ENCODE assay signal across 22 cellular contexts in the genomic region with DNA sequence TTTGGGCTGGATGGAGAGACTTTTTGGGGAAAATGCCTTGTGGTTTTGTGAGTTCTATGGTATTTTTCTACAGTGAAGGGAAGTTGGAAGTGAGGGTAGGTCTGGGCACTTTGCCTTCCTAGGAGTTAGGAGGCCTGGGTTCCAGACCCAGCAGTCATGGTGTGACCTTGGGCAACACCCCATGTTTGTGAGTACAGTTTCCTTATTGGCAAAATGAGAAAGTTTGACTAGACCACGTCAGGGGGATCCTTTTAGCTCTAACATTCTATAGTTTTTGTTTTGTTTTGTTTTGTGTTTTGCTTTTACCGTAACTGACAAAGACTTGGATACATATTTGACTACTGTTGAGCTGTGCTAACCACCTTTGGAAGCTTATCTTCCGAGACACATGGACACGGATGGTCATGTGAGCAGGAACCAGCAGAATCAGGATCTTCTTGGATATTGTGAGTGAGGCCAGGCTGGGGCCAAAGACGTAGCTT.
"Had no signal": no experiment of that assay in that cellular context is flagged by ENCODE, and none has a peak within 500 bp of the region (broad histone marks: within the 10 kb centered on the region; RNA-seq: fewer than 3 reads in every experiment).

No MANE protein-coding gene starts in this region.

- H3K4me3 Mint-ChIP-seq: activated CD4-positive, alpha-beta memory T cell treated with anti-CD3 and anti-CD28 coated beads for 36 hours; activated CD4-positive, alpha-beta T cell treated with anti-CD3 and anti-CD28 coated beads, Interleukin-2, amount 10 ng/mL, durations not matched to agents 7 days and 5 days; activated naive CD8-positive, alpha-beta T cell; activated T-cell treated with anti-CD3 and anti-CD28 coated beads, Interleukin-2, amount 50 U/mL, for 4 hours; T-helper 17 cell had no signal

- H3K27ac Mint-ChIP-seq: activated CD4-positive, alpha-beta memory T cell treated with anti-CD3 and anti-CD28 coated beads for 36 hours; activated CD4-positive, alpha-beta T cell treated with anti-CD3 and anti-CD28 coated beads, Interleukin-2, amount 10 ng/mL, durations not matched to agents 7 days and 5 days; activated naive CD8-positive, alpha-beta T cell; T-helper 17 cell had no signal

- H3K4me3 ChIP-seq: PC-9 had no signal

- H3K4me2 ChIP-seq: KMS-11, PC-9 had no signal

- H3K36me3 Mint-ChIP-seq: activated CD4-positive, alpha-beta memory T cell treated with anti-CD3 and anti-CD28 coated beads for 36 hours; activated naive CD8-positive, alpha-beta T cell had no signal

- H3K27me3 Mint-ChIP-seq: activated CD4-positive, alpha-beta T cell treated with anti-CD3 and anti-CD28 coated beads, Interleukin-2, amount 10 ng/mL, durations not matched to agents 7 days and 5 days had no signal

- H3K4me1 Mint-ChIP-seq: activated CD4-positive, alpha-beta T cell treated with anti-CD3 and anti-CD28 coated beads, Interleukin-2, amount 10 ng/mL, durations not matched to agents 7 days and 5 days; T-helper 17 cell had no signal

- H3K9me3 Mint-ChIP-seq: activated CD4-positive, alpha-beta memory T cell treated with anti-CD3 and anti-CD28 coated beads for 36 hours; activated CD4-positive, alpha-beta T cell treated with anti-CD3 and anti-CD28 coated beads, Interleukin-2, amount 10 ng/mL, durations not matched to agents 7 days and 5 days; activated T-cell treated with anti-CD3 and anti-CD28 coated beads, Interleukin-2, amount 50 U/mL, for 4 hours had no signal

- DNase-seq: activated CD4-positive, alpha-beta memory T cell treated with anti-CD3 and anti-CD28 coated beads for 36 hours; activated CD4-positive, alpha-beta T cell treated with anti-CD3 and anti-CD28 coated beads, Interleukin-2, amount 10 ng/mL, durations not matched to agents 7 days and 5 days; activated CD4-positive, CD25-positive, alpha-beta regulatory T cell; activated CD8-positive, alpha-beta memory T cell treated with anti-CD3 and anti-CD28 coated beads for 24 hours; activated effector memory CD4-positive, alpha-beta T cell treated with anti-CD3 and anti-CD28 coated beads, Interleukin-2, amount 50 U/mL, for 16 hours; activated naive CD4-positive, alpha-beta T cell treated with Interleukin-2 at 50 U/mL for 16 hours; activated T-cell treated with anti-CD3 and anti-CD28 coated beads, Interleukin-2, amount 50 U/mL, for 4 hours; amygdala; cerebellar nuclear complex; NCI-H1105 treated with DMSO at 0.1 percent for 48 hours; NCI-H1436 treated with DMSO at 0.1 percent for 48 hours; NCI-H187 treated with DMSO at 0.1 percent for 48 hours; NCI-H2081 treated with DMSO at 0.1 percent for 48 hours; NCI-H446; NCI-H524; PC-9; SHP77 treated with DMSO at 0.1 percent for 48 hours; T-helper 17 cell; T1000 had no signal

- ATAC-seq: activated T-cell treated with anti-CD3 and anti-CD28 coated beads, Interleukin-2, amount 50 U/mL, for 4 hours; T-helper 17 cell had no signal

- H2AFZ ChIP-seq: PC-9 had no signal

- FAIRE-seq: TTC549 had no signal

- H3K9ac ChIP-seq: KMS-11 had no signal

- H3K27ac ChIP-seq: KMS-11, PC-9 had no signal
